ENCODE assay signal across 13 cellular contexts in the genomic region with DNA sequence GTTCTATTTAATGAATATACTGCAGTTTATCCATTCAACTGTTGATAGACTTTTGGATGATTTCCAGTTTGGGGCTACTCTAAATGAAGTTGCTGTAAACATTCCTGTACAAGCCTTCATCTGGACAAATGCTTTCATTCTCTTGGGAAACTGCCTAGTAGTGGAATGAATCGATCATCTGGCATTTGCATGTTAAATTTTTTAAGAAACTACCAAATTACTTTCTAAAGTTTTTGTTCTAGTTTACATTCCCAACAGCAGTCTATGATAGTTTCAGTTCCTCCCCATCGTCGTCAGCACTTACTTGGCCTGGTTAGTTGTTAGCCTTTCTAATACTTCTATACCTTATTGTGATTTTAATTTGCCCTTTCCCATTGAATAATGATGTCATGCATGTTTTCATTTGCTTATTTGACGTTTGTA.
A peak's percentile ranks its signal among the peaks of the same experiment; 100 is the strongest.
DNase-seq lines count a peak whose midpoint lies in the region; ATAC-seq and TF ChIP-seq lines count a peak whose summit lies in the region.
"Had no signal": no experiment of that assay in that cellular context is flagged by ENCODE, and none has a peak within 500 bp of the region (broad histone marks: within the 10 kb centered on the region; RNA-seq: fewer than 3 reads in every experiment).

No MANE protein-coding gene starts in this region.

- no peak overlapping the region for H3K4me3 ChIP-seq in skeletal muscle cell (ENCODE audit: low read depth, low read length)
- H3K4me3 ChIP-seq: cardiac muscle cell had no signal

- ATAC-seq in GM19025 (IDR thresholded peaks at IDR 0.05; ENCODE audit: low read depth, unreplicated experiment) (peak; percentile 61), HG02610 (IDR thresholded peaks at IDR 0.05; ENCODE audit: unreplicated experiment) (peak; percentile 75), SK-N-SH treated with all-trans-retinoic acid at 6 μM for 48 hours (peak; percentile 55; the same call in 2 of the 3 replicates), HG02763 (IDR thresholded peaks at IDR 0.05; ENCODE audit: unreplicated experiment) (no peak)
- ATAC-seq: left cardiac atrium had no signal

- DNase-seq in skeletal muscle cell (ENCODE audit: low read depth) (peak; percentile 68), HPDE6-E6E7 (ENCODE audit: extremely low spot score) (no peak)
- no peak for DNase-seq in central memory CD4-positive, alpha-beta T cell
- DNase-seq: activated T-cell treated with anti-CD3 and anti-CD28 coated beads for 4 hours, DND-41, foreskin melanocyte, left cardiac atrium, NCI-H1092 had no signal

TF ChIP-seq in SK-N-SH treated with all-trans-retinoic acid at 6 μM for 48 hours, 23 proteins besides CTCF, POLR2A, EP300 and RAD21:
- no peak for TF ChIP-seq ISL1 (CRISPR knock-in tag; IDR thresholded peaks at IDR 0.05)
- no peak for TF ChIP-seq POU6F1 (CRISPR knock-in tag; IDR thresholded peaks at IDR 0.05; ENCODE audit: borderline replicate concordance, low read depth)
- TF ChIP-seq PPARA (CRISPR knock-in tag; IDR thresholded peaks at IDR 0.05; ENCODE audit: borderline replicate concordance) = no peak
- no peak for TF ChIP-seq CREB5 (CRISPR knock-in tag; IDR thresholded peaks at IDR 0.05; ENCODE audit: low read depth)
- no peak for TF ChIP-seq RARB (CRISPR knock-in tag; IDR thresholded peaks at IDR 0.05)
- no peak for TF ChIP-seq ZC3H10 (CRISPR knock-in tag; IDR thresholded peaks at IDR 0.05)
- TF ChIP-seq ARNTL (CRISPR knock-in tag; IDR thresholded peaks at IDR 0.05; ENCODE audit: borderline replicate concordance, low read depth) = no peak
- TF ChIP-seq ZFP30 (CRISPR knock-in tag; IDR thresholded peaks at IDR 0.05) = no peak
- TF ChIP-seq GLIS3 (CRISPR knock-in tag; IDR thresholded peaks at IDR 0.05) = no peak
- TF ChIP-seq PATZ1 (CRISPR knock-in tag; IDR thresholded peaks at IDR 0.05; ENCODE audit: borderline replicate concordance) = no peak
- TF ChIP-seq SNAI2 (CRISPR knock-in tag; IDR thresholded peaks at IDR 0.05) = no peak
- TF ChIP-seq CSDC2 (CRISPR knock-in tag; IDR thresholded peaks at IDR 0.05) = no peak
- TF ChIP-seq, protein P1, sequence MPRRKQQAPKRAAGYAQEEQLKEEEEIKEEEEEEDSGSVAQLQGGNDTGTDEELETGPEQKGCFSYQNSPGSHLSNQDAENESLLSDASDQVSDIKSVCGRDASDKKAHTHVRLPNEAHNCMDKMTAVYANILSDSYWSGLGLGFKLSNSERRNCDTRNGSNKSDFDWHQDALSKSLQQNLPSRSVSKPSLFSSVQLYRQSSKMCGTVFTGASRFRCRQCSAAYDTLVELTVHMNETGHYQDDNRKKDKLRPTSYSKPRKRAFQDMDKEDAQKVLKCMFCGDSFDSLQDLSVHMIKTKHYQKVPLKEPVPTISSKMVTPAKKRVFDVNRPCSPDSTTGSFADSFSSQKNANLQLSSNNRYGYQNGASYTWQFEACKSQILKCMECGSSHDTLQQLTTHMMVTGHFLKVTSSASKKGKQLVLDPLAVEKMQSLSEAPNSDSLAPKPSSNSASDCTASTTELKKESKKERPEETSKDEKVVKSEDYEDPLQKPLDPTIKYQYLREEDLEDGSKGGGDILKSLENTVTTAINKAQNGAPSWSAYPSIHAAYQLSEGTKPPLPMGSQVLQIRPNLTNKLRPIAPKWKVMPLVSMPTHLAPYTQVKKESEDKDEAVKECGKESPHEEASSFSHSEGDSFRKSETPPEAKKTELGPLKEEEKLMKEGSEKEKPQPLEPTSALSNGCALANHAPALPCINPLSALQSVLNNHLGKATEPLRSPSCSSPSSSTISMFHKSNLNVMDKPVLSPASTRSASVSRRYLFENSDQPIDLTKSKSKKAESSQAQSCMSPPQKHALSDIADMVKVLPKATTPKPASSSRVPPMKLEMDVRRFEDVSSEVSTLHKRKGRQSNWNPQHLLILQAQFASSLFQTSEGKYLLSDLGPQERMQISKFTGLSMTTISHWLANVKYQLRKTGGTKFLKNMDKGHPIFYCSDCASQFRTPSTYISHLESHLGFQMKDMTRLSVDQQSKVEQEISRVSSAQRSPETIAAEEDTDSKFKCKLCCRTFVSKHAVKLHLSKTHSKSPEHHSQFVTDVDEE (CRISPR knock-in tag; IDR thresholded peaks at IDR 0.05) = no peak
- TF ChIP-seq ZNF70 (CRISPR knock-in tag; IDR thresholded peaks at IDR 0.05) = no peak
- TF ChIP-seq ESRRG (CRISPR knock-in tag; IDR thresholded peaks at IDR 0.05) = no peak
- TF ChIP-seq CSRNP3 (CRISPR knock-in tag; IDR thresholded peaks at IDR 0.05) = no peak
- no peak for TF ChIP-seq TCF4 (CRISPR knock-in tag; IDR thresholded peaks at IDR 0.05; ENCODE audit: borderline replicate concordance)
- no peak for TF ChIP-seq BACH2 (CRISPR knock-in tag; IDR thresholded peaks at IDR 0.05; ENCODE audit: borderline replicate concordance)
- no peak for TF ChIP-seq ZNF8 (CRISPR knock-in tag; IDR thresholded peaks at IDR 0.05)
- no peak for TF ChIP-seq TOX (CRISPR knock-in tag; IDR thresholded peaks at IDR 0.05; ENCODE audit: borderline replicate concordance)
TF ChIP-seq in SK-N-SH treated with all-trans-retinoic acid at 6 μM for 48 hours: peak in this region for 0.
